17 cellular contexts compared by ENCODE assay signal in genomic region chr3:169060037-169060436, GRCh38.
DNase-seq lines count a peak whose midpoint lies in the region; ATAC-seq and TF ChIP-seq lines count a peak whose summit lies in the region.
"Had no signal": no experiment of that assay in that cellular context is flagged by ENCODE, and none has a peak within 500 bp of the region (broad histone marks: within the 10 kb centered on the region; RNA-seq: fewer than 3 reads in every experiment).

No MANE protein-coding gene starts in this region.

- DNase-seq in Calu3 (no peak), WTC11 (ENCODE audit: low spot score) (no peak), foreskin keratinocyte (no peak), HK-2 (ENCODE audit: unreplicated experiment) (no peak), GM13977 (ENCODE audit: low spot score) (no peak)
- DNase-seq: activated CD8-positive, alpha-beta memory T cell treated with anti-CD3 and anti-CD28 coated beads for 24 hours; BE2C; Karpas-422; lower lobe of right lung; naive thymus-derived CD4-positive, alpha-beta T cell; NCI-H1436 treated with DMSO at 0.1 percent for 48 hours; NCI-H510A treated with DMSO at 0.1 percent for 48 hours; small intestine had no signal

- H3K4me1 ChIP-seq in Loucy (ENCODE audit: insufficient read depth, low read length, poor library complexity, severe bottlenecking) (no peaks in the 10 kb centered on the region), foreskin keratinocyte (peaks cover 11% of the 10 kb centered on the region)
- H3K4me1 ChIP-seq: BE2C, lower lobe of right lung had no signal

- no peak overlapping the region for H3K27ac Mint-ChIP-seq in Calu3 (ENCODE audit: unreplicated experiment)
- H3K27ac Mint-ChIP-seq in WTC11 = no peak overlapping the region
- H3K27ac Mint-ChIP-seq: naive thymus-derived CD4-positive, alpha-beta T cell had no signal

- H3K9ac ChIP-seq in Loucy (ENCODE audit: low read depth, low read length, poor library complexity, severe bottlenecking) = no peak overlapping the region

- H3K36me3 ChIP-seq in Loucy (ENCODE audit: insufficient read depth, low read length) = no peaks in the 10 kb centered on the region
- H3K36me3 ChIP-seq: BE2C, lower lobe of right lung, thoracic aorta had no signal

- no peaks in the 10 kb centered on the region for H3K9me3 ChIP-seq in Loucy (ENCODE audit: insufficient read depth, low read depth, low read length)
- H3K9me3 ChIP-seq: BE2C, lower lobe of right lung, thoracic aorta had no signal

- TF ChIP-seq CTCF in Calu3 (IDR thresholded peaks at IDR 0.05; ENCODE audit: unreplicated experiment) (peak; percentile 25), Loucy (conservative IDR thresholded peaks at IDR 0.05; ENCODE audit: low read length) (peak; percentile 41), WTC11 (IDR thresholded peaks at IDR 0.05) (no peak), foreskin keratinocyte (conservative IDR thresholded peaks at IDR 0.05) (peak; percentile 38), GM13977 (IDR thresholded peaks at IDR 0.05; ENCODE audit: extremely low read depth, insufficient read depth, missing control alignments) (no peak)

- H3K27me3 ChIP-seq in Loucy (ENCODE audit: insufficient read depth, low read length, poor library complexity, severe bottlenecking) = no peaks in the 10 kb centered on the region
- H3K27me3 ChIP-seq in foreskin keratinocyte = no peaks in the 10 kb centered on the region
- H3K27me3 ChIP-seq: BE2C had no signal

- H3F3A ChIP-seq in Loucy (ENCODE audit: low read depth) = no peaks in the 10 kb centered on the region

- no peak overlapping the region for H3K27ac ChIP-seq in foreskin keratinocyte
- H3K27ac ChIP-seq: lower lobe of right lung, thoracic aorta had no signal

- H3K27me3 Mint-ChIP-seq in Calu3 (ENCODE audit: unreplicated experiment) (no peaks in the 10 kb centered on the region), WTC11 (ENCODE audit: low read depth) (no peaks in the 10 kb centered on the region)
- H3K27me3 Mint-ChIP-seq: naive thymus-derived CD4-positive, alpha-beta T cell had no signal

- H2AFZ ChIP-seq in Loucy (ENCODE audit: low read length) = no peak overlapping the region

- no peaks in the 10 kb centered on the region for H4K20me1 ChIP-seq in Loucy (ENCODE audit: insufficient read depth, low read length, poor library complexity, severe bottlenecking)

- no peak overlapping the region for H3K4me2 ChIP-seq in Loucy (ENCODE audit: low read depth, low read length, poor library complexity, severe bottlenecking)

- H3K4me1 Mint-ChIP-seq in Calu3 (ENCODE audit: low read depth, unreplicated experiment) = no peaks in the 10 kb centered on the region
- H3K4me1 Mint-ChIP-seq in WTC11 = peaks cover 4% of the 10 kb centered on the region; the same call in 1 of the 2 replicates
- H3K4me1 Mint-ChIP-seq: naive thymus-derived CD4-positive, alpha-beta T cell had no signal

- no peaks in the 10 kb centered on the region for H3K9me2 ChIP-seq in Loucy (replicated peaks; ENCODE audit: low read depth, low read length)

- POLR2A ChIA-PET in WTC11 (lab: Charles Lee) = no interaction called here

- intact Hi-C loops in Calu3 (cut with micrococcal nuclease; ENCODE audit: unreplicated experiment) = no loop called here

- H3K36me3 Mint-ChIP-seq in Calu3 (ENCODE audit: insufficient read depth, unreplicated experiment) = no peaks in the 10 kb centered on the region
- no peaks in the 10 kb centered on the region for H3K36me3 Mint-ChIP-seq in WTC11
- H3K36me3 Mint-ChIP-seq: naive thymus-derived CD4-positive, alpha-beta T cell had no signal

- in situ Hi-C loops in GM13977 (cut with MboI; ENCODE audit: low pct_unique_long_range_greater_than_20kb, low sequenced_read_pairs, unreplicated experiment) = no loop called here

- H3K4me3 Mint-ChIP-seq in Calu3 (ENCODE audit: low read depth, unreplicated experiment) (no peak overlapping the region), WTC11 (no peak overlapping the region)
- H3K4me3 Mint-ChIP-seq: naive thymus-derived CD4-positive, alpha-beta T cell had no signal

- CTCF ChIA-PET in Calu3 (lab: Charles Lee) = interaction anchor here (0.6 kb wide), 1 partner anchor 364 kb away, joined by 6 read pairs; no protein-coding TSS in a partner anchor
- CTCF ChIA-PET in WTC11 (lab: Charles Lee) = no interaction called here

- ATAC-seq in WTC11 (peak; percentile 44; the same call in 1 of the 2 replicates), foreskin keratinocyte (peak; percentile 18), HG03196 (IDR thresholded peaks at IDR 0.05; ENCODE audit: unreplicated experiment) (no peak), GM18870 (IDR thresholded peaks at IDR 0.05; ENCODE audit: unreplicated experiment) (no peak)
- ATAC-seq: lower lobe of right lung; naive thymus-derived CD4-positive, alpha-beta T cell had no signal

- H3K9me3 Mint-ChIP-seq in Calu3 (ENCODE audit: low read depth, unreplicated experiment) = no peaks in the 10 kb centered on the region
- H3K9me3 Mint-ChIP-seq in WTC11 = no peaks in the 10 kb centered on the region

- no TSS peak for BruUV-seq in Calu3 (replicated peaks; lab: Mats Ljungman, UMichigan)

- no peak overlapping the region for H3K4me3 ChIP-seq in Loucy (ENCODE audit: low read length, poor library complexity, severe bottlenecking)
- H3K4me3 ChIP-seq: lower lobe of right lung, thoracic aorta had no signal

- H3K79me2 ChIP-seq in Loucy (ENCODE audit: insufficient read depth, low read length) = no peaks in the 10 kb centered on the region

TF ChIP-seq in WTC11, 78 proteins besides CTCF, POLR2A, EP300 and RAD21 (continues in another document):
- TF ChIP-seq KAT7 (CRISPR knock-in tag; IDR thresholded peaks at IDR 0.05; ENCODE audit: borderline replicate concordance) (no peak), IRF1 (CRISPR knock-in tag; IDR thresholded peaks at IDR 0.05) (no peak), ELF4 (CRISPR knock-in tag; IDR thresholded peaks at IDR 0.05; ENCODE audit: low read depth) (no peak), NR2C2 (CRISPR knock-in tag; IDR thresholded peaks at IDR 0.05) (no peak), STAT6 (CRISPR knock-in tag; conservative IDR thresholded peaks at IDR 0.05; ENCODE audit: low read depth) (no peak), NFYB (CRISPR knock-in tag; conservative IDR thresholded peaks at IDR 0.05; ENCODE audit: low read depth) (no peak), PRRX2 (CRISPR knock-in tag; IDR thresholded peaks at IDR 0.05) (no peak), GRHL2 (CRISPR knock-in tag; IDR thresholded peaks at IDR 0.05; ENCODE audit: insufficient replicate concordance, severe bottlenecking) (no peak), ZMAT4 (CRISPR knock-in tag; IDR thresholded peaks at IDR 0.05) (no peak), ZNF416 (CRISPR knock-in tag; IDR thresholded peaks at IDR 0.05) (no peak), MLX (CRISPR knock-in tag; IDR thresholded peaks at IDR 0.05) (no peak), SMAD3 (CRISPR knock-in tag; IDR thresholded peaks at IDR 0.05; ENCODE audit: borderline replicate concordance) (no peak), ATF3 (CRISPR knock-in tag; conservative IDR thresholded peaks at IDR 0.05) (no peak)

Comparison
In these comparisons a context has a peak if more than half of its experiments do, and no peak if none do; other contexts are left out.
1. CTCF ChIP-seq: peak in Calu3 (single experiment), Loucy (single experiment) and foreskin keratinocyte (single experiment); none in WTC11 (single experiment) and GM13977 (single experiment).
2. ATAC-seq: peak in WTC11 (single experiment) and foreskin keratinocyte (single experiment); none in HG03196 (single experiment) and GM18870 (single experiment).